In genomic region chr12:13268606-13269005, GRCh38 we compare ENCODE assay signal across 25 cellular contexts.
"Had no signal": no experiment of that assay in that cellular context is flagged by ENCODE, and none has a peak within 500 bp of the region (broad histone marks: within the 10 kb centered on the region; RNA-seq: fewer than 3 reads in every experiment).

No MANE protein-coding gene starts in this region.

- H3K9me3 Mint-ChIP-seq: activated CD4-positive, alpha-beta T cell treated with anti-CD3 and anti-CD28 coated beads, Interleukin-2, amount 10 ng/mL, durations not matched to agents 24 days and 14 days; activated CD8-positive, alpha-beta T cell treated with anti-CD3 and anti-CD28 coated beads for 36 hours; activated naive CD4-positive, alpha-beta T cell treated with anti-CD3 and anti-CD28 coated beads, Interleukin-2, amount 50 U/mL, for 24 hours; activated naive CD8-positive, alpha-beta T cell treated with anti-CD3 and anti-CD28 coated beads, Interleukin-2, amount 10 ng/mL, durations not matched to agents 7 days and 5 days; activated T-cell treated with anti-CD3 and anti-CD28 coated beads, Interleukin-2, amount 50 U/mL, for 24 hours; activated T-helper 2 cell treated with anti-CD3 and anti-CD28 coated beads, Interferon-gamma antibody, Interleukin-2, Interleukin-4, amounts not matched to agents 10 μg/mL and 5 μg/mL and 100 μg/mL, durations not matched to agents 14 hours and 24 hours and 36 hours; T-helper 1 cell treated with Interleukin-12 subunit alpha and Interleukin-12 subunit beta and Interleukin-4 antibody, amounts not matched to agents 30 μg/mL and 1 μg/mL, for 36 hours; T-helper 2 cell treated with Interferon-gamma antibody and Interleukin-4, amounts not matched to agents 5 μg/mL and 100 μg/mL, for 36 hours had no signal

- H3K27ac ChIP-seq: body of pancreas, breast epithelium, SJCRH30, SK-N-MC had no signal

- H3K36me3 Mint-ChIP-seq: activated naive CD4-positive, alpha-beta T cell treated with anti-CD3 and anti-CD28 coated beads, Interleukin-2, amount 50 U/mL, for 24 hours; activated naive CD8-positive, alpha-beta T cell treated with anti-CD3 and anti-CD28 coated beads, Interleukin-2, amount 10 ng/mL, durations not matched to agents 7 days and 5 days had no signal

- H3K9me3 ChIP-seq: body of pancreas, breast epithelium, SJCRH30 had no signal

- DNase-seq: activated CD4-positive, alpha-beta T cell treated with anti-CD3 and anti-CD28 coated beads, Interleukin-2, amount 10 ng/mL, durations not matched to agents 24 days and 14 days; activated CD4-positive, alpha-beta T cell treated with anti-CD3 and anti-CD28 coated beads, Interleukin-2, amount 50 U/mL, for 4 hours; activated CD8-positive, alpha-beta T cell treated with anti-CD3 and anti-CD28 coated beads for 36 hours; activated gamma-delta T cell; activated naive CD4-positive, alpha-beta T cell treated with Interleukin-2 at 50 U/mL for 16 hours; activated naive CD8-positive, alpha-beta T cell treated with anti-CD3 and anti-CD28 coated beads, Interleukin-2, amount 10 ng/mL, durations not matched to agents 7 days and 5 days; activated T-cell treated with anti-CD3 and anti-CD28 coated beads, Interleukin-2, amount 50 U/mL, for 24 hours; amygdala; body of pancreas; NCI-H1092 treated with DMSO at 0.1 percent for 48 hours; NCI-H1417 treated with DMSO at 0.1 percent for 48 hours; NCI-H187 treated with DMSO at 0.1 percent for 48 hours; NCI-H2081; NCI-H345; NCI-H524 treated with DMSO at 0.1 percent for 48 hours; SHP77 had no signal

- ATAC-seq: activated CD8-positive, alpha-beta T cell treated with anti-CD3 and anti-CD28 coated beads for 36 hours; body of pancreas; K562; Panc1 had no signal

- H3K4me3 Mint-ChIP-seq: activated CD4-positive, alpha-beta T cell treated with anti-CD3 and anti-CD28 coated beads, Interleukin-2, amount 10 ng/mL, durations not matched to agents 24 days and 14 days; activated CD8-positive, alpha-beta T cell treated with anti-CD3 and anti-CD28 coated beads for 36 hours; activated naive CD4-positive, alpha-beta T cell treated with anti-CD3 and anti-CD28 coated beads, Interleukin-2, amount 50 U/mL, for 24 hours; activated naive CD8-positive, alpha-beta T cell treated with anti-CD3 and anti-CD28 coated beads, Interleukin-2, amount 10 ng/mL, durations not matched to agents 7 days and 5 days; activated T-cell treated with anti-CD3 and anti-CD28 coated beads, Interleukin-2, amount 50 U/mL, for 24 hours; T-helper 1 cell treated with Interleukin-12 subunit alpha and Interleukin-12 subunit beta and Interleukin-4 antibody, amounts not matched to agents 30 μg/mL and 1 μg/mL, for 36 hours; T-helper 2 cell treated with Interferon-gamma antibody and Interleukin-4, amounts not matched to agents 5 μg/mL and 100 μg/mL, for 36 hours had no signal

- H3K4me1 Mint-ChIP-seq: activated CD4-positive, alpha-beta T cell treated with anti-CD3 and anti-CD28 coated beads, Interleukin-2, amount 10 ng/mL, durations not matched to agents 24 days and 14 days; activated naive CD4-positive, alpha-beta T cell treated with anti-CD3 and anti-CD28 coated beads, Interleukin-2, amount 50 U/mL, for 24 hours; activated naive CD8-positive, alpha-beta T cell treated with anti-CD3 and anti-CD28 coated beads, Interleukin-2, amount 10 ng/mL, durations not matched to agents 7 days and 5 days had no signal

- H3K4me1 ChIP-seq: body of pancreas, breast epithelium, SJCRH30 had no signal

- H3K27me3 ChIP-seq: body of pancreas, breast epithelium, SJCRH30 had no signal

- H3K27ac Mint-ChIP-seq: activated CD4-positive, alpha-beta T cell treated with anti-CD3 and anti-CD28 coated beads, Interleukin-2, amount 10 ng/mL, durations not matched to agents 24 days and 14 days; activated CD8-positive, alpha-beta T cell treated with anti-CD3 and anti-CD28 coated beads for 36 hours; activated naive CD4-positive, alpha-beta T cell treated with anti-CD3 and anti-CD28 coated beads, Interleukin-2, amount 50 U/mL, for 24 hours; activated naive CD8-positive, alpha-beta T cell treated with anti-CD3 and anti-CD28 coated beads, Interleukin-2, amount 10 ng/mL, durations not matched to agents 7 days and 5 days; activated T-cell treated with anti-CD3 and anti-CD28 coated beads, Interleukin-2, amount 50 U/mL, for 24 hours; activated T-helper 2 cell treated with anti-CD3 and anti-CD28 coated beads, Interferon-gamma antibody, Interleukin-2, Interleukin-4, amounts not matched to agents 10 μg/mL and 5 μg/mL and 100 μg/mL, durations not matched to agents 14 hours and 24 hours and 36 hours; T-helper 1 cell treated with Interleukin-12 subunit alpha and Interleukin-12 subunit beta and Interleukin-4 antibody, amounts not matched to agents 30 μg/mL and 1 μg/mL, for 36 hours; T-helper 2 cell treated with Interferon-gamma antibody and Interleukin-4, amounts not matched to agents 5 μg/mL and 100 μg/mL, for 36 hours had no signal

- H3K36me3 ChIP-seq: breast epithelium, SJCRH30 had no signal

- H3K4me3 ChIP-seq: body of pancreas, breast epithelium, K562, SJCRH30, SK-N-MC had no signal
